In the genomic region with DNA sequence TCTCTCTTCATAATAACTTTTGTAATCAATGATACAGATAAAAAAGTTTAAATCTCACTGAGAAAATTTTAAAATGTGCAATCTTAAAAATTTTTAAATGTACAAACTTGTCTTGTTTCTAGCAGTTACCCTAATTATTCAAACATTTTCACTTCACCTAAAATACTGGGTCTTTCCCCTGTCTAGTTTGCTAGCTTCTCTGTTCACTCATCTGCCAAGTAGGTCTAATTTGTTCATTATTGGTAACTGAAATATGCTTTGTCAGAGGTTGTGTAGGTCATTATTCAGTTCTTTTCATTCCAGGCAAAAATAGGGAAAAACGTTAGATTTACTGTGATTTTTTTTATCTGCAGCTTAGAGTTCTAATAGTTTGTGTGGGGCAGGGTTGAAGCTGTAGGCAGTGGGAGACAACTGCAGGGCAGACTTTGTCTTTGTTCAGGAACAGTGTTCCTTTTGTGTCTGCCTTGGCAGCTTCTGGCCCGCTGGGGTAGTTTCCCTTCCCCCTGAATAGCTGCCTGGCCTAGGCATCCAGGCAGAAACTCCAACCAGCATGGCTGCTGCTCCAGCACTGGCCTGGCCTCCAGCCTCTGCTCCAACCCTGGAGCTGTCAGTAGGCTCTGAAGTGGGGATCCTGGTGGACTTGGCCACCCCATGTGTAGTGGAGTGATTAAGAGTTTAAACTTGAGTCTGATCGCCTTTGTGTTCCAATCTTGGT, we compare ENCODE assay signal across 11 cellular contexts. TPM values are rescaled to one million over a fixed set of nuclear protein-coding genes. Genes with fewer than 3 reads are reported as not detected.
DNase-seq lines count a peak whose midpoint lies in the region; TF ChIP-seq lines count a peak whose summit lies in the region.
"Had no signal": no experiment of that assay in that cellular context is flagged by ENCODE, and none has a peak within 500 bp of the region (broad histone marks: within the 10 kb centered on the region; RNA-seq: fewer than 3 reads in every experiment).

No MANE protein-coding gene starts in this region.

- peak overlapping the region; percentile 75 for H2AFZ ChIP-seq in neuronal stem cell (ENCODE audit: low read length)

- peak overlapping the region; percentile 9 for H3K4me3 Mint-ChIP-seq in Calu3 (ENCODE audit: low read depth, unreplicated experiment)
- no peak overlapping the region for H3K4me3 Mint-ChIP-seq in activated CD4-positive, alpha-beta T cell treated with anti-CD3 and anti-CD28 coated beads, Interleukin-2, amount 10 ng/mL, durations not matched to agents 24 days and 14 days

- no peak overlapping the region for H3K27ac Mint-ChIP-seq in Calu3 (ENCODE audit: unreplicated experiment)
- H3K27ac Mint-ChIP-seq in activated CD4-positive, alpha-beta T cell treated with anti-CD3 and anti-CD28 coated beads, Interleukin-2, amount 10 ng/mL, durations not matched to agents 24 days and 14 days = no peak overlapping the region

- no peaks in the 10 kb centered on the region for H3K36me3 ChIP-seq in neuronal stem cell (replicated peaks in 1 of 2; ENCODE audit: control insufficient read depth in 2 of 2, insufficient read depth in 2 of 2, low read length in 2 of 2)

- H3K23ac ChIP-seq in neuronal stem cell (ENCODE audit: low read depth, low read length, poor library complexity) = no peak overlapping the region

- no peak overlapping the region for H2BK120ac ChIP-seq in neuronal stem cell (ENCODE audit: low read depth, low read length)

- intact Hi-C loops in Calu3 (cut with micrococcal nuclease; ENCODE audit: unreplicated experiment) = no loop called here
- intact Hi-C loops in activated CD4-positive, alpha-beta T cell treated with anti-CD3 and anti-CD28 coated beads, Interleukin-2, amount 10 ng/mL, durations not matched to agents 24 days and 14 days (cut with micrococcal nuclease) = loop anchor here (5.0 kb wide), 1 partner anchor 50 kb away; no protein-coding TSS in a partner anchor

- no peaks in the 10 kb centered on the region for H3K27me3 ChIP-seq in neuronal stem cell (ENCODE audit: control insufficient read depth in 3 of 3, insufficient read depth in 3 of 3, low read depth in 1 of 3, low read length in 3 of 3)

- H4K91ac ChIP-seq in neuronal stem cell (ENCODE audit: low read depth, low read length, poor library complexity) = no peak overlapping the region

- no peak overlapping the region for H2BK5ac ChIP-seq in neuronal stem cell (ENCODE audit: low read length)

- H3K4me1 Mint-ChIP-seq in Calu3 (ENCODE audit: low read depth, unreplicated experiment) = peaks cover 43% of the 10 kb centered on the region
- peaks cover 24% of the 10 kb centered on the region for H3K4me1 Mint-ChIP-seq in activated CD4-positive, alpha-beta T cell treated with anti-CD3 and anti-CD28 coated beads, Interleukin-2, amount 10 ng/mL, durations not matched to agents 24 days and 14 days

- in situ Hi-C loops in GM13976 (cut with MboI; ENCODE audit: low sequenced_read_pairs, unreplicated experiment) = no loop called here

- no CpG with 5 or more reads among the region's 3 CpGs for WGBS in neuronal stem cell (ENCODE audit: extremely low coverage in 2 of 2, insufficient read length in 2 of 2, insufficient replicate concordance in 1 of 2), 2 donors

- H2AK5ac ChIP-seq in neuronal stem cell (ENCODE audit: low read depth, low read length) = no peak overlapping the region

- H2BK12ac ChIP-seq in neuronal stem cell (ENCODE audit: low read length) = no peak overlapping the region

- H3K9me3 ChIP-seq in neuronal stem cell (replicated peaks in 1 of 2; ENCODE audit: control insufficient read depth in 2 of 2, insufficient read depth in 1 of 2, low read depth in 1 of 2, low read length in 2 of 2) = no peaks in the 10 kb centered on the region

- H3K79me1 ChIP-seq in neuronal stem cell (ENCODE audit: low read depth, low read length) = peaks cover 2% of the 10 kb centered on the region

- TF ChIP-seq CTCF in Calu3 (IDR thresholded peaks at IDR 0.05; ENCODE audit: unreplicated experiment) (no peak), GM13976 (IDR thresholded peaks at IDR 0.05; ENCODE audit: borderline replicate concordance, control extremely low read depth, extremely low read depth, insufficient read depth, missing control alignments) (no peak)

- peak overlapping the region; percentile 91 for H3K27ac ChIP-seq in neuronal stem cell (replicated peaks; ENCODE audit: low read length)

- no peak overlapping the region for H2BK15ac ChIP-seq in neuronal stem cell (ENCODE audit: low read length)

- H3K18ac ChIP-seq in neuronal stem cell (ENCODE audit: low read length) = peak overlapping the region; percentile 41

- no peak overlapping the region for H3K4me2 ChIP-seq in neuronal stem cell (ENCODE audit: insufficient read depth, low read length, poor library complexity, severe bottlenecking)

- H3K36me3 Mint-ChIP-seq in Calu3 (ENCODE audit: insufficient read depth, unreplicated experiment) = peaks cover 6% of the 10 kb centered on the region
- peaks cover 2% of the 10 kb centered on the region for H3K36me3 Mint-ChIP-seq in activated CD4-positive, alpha-beta T cell treated with anti-CD3 and anti-CD28 coated beads, Interleukin-2, amount 10 ng/mL, durations not matched to agents 24 days and 14 days (ENCODE audit: low read depth)

- H3K9me3 Mint-ChIP-seq in Calu3 (ENCODE audit: low read depth, unreplicated experiment) = no peaks in the 10 kb centered on the region
- no peaks in the 10 kb centered on the region for H3K9me3 Mint-ChIP-seq in activated CD4-positive, alpha-beta T cell treated with anti-CD3 and anti-CD28 coated beads, Interleukin-2, amount 10 ng/mL, durations not matched to agents 24 days and 14 days

- BruUV-seq in Calu3 (replicated peaks; lab: Mats Ljungman, UMichigan) = no TSS peak

- no peak overlapping the region for H4K8ac ChIP-seq in neuronal stem cell (ENCODE audit: low read depth, low read length)

- DNase-seq in Calu3 (peak; percentile 25), RPMI7951 (ENCODE audit: low read depth) (peak; percentile 45), foreskin melanocyte (peak; percentile 80), neuronal stem cell (ENCODE audit: low spot score) (peak; percentile 54), GM13976 (ENCODE audit: low spot score) (no peak), NCI-H146 (lab: John Stamatoyannopoulos, UW) (no peak)
- no peak for DNase-seq in activated CD4-positive, alpha-beta T cell treated with anti-CD3 and anti-CD28 coated beads, Interleukin-2, amount 10 ng/mL, durations not matched to agents 24 days and 14 days
- DNase-seq in stimulated activated CD4-positive, alpha-beta T cell treated with anti-CD3 and anti-CD28 coated beads, Interleukin-1b, Interleukin-23, amount 100 ng/mL, for 48 hours = no peak
- DNase-seq: DMS153; NCI-H1436 treated with DMSO at 0.1 percent for 48 hours; stimulated activated CD8-positive, alpha-beta memory T cell treated with anti-CD3 and anti-CD28 coated beads, Interleukin-4, amount 100 ng/mL, for 48 hours had no signal

- H3K9ac ChIP-seq in neuronal stem cell (ENCODE audit: low read depth, low read length, poor library complexity) = no peak overlapping the region

- no peak overlapping the region for H3K14ac ChIP-seq in neuronal stem cell (ENCODE audit: low read length)

- no peaks in the 10 kb centered on the region for H3K27me3 Mint-ChIP-seq in Calu3 (ENCODE audit: unreplicated experiment)
- H3K27me3 Mint-ChIP-seq in activated CD4-positive, alpha-beta T cell treated with anti-CD3 and anti-CD28 coated beads, Interleukin-2, amount 10 ng/mL, durations not matched to agents 24 days and 14 days = no peaks in the 10 kb centered on the region

- H3K4ac ChIP-seq in neuronal stem cell (ENCODE audit: low read length) = no peak overlapping the region

- H3K4me1 ChIP-seq in neuronal stem cell (ENCODE audit: control insufficient read depth in 2 of 2, insufficient read depth in 1 of 2, low read depth in 1 of 2, low read length in 2 of 2) = peaks cover 18 to 20% of the 10 kb centered on the region in 2 donors

- CTCF ChIA-PET in Calu3 (lab: Charles Lee) = interaction anchor here (1.1 kb wide), 1 partner anchor 14 kb away, joined by 3 read pairs; no protein-coding TSS in a partner anchor

- H3K4me3 ChIP-seq in neuronal stem cell (ENCODE audit: low read length in 2 of 2) = peak overlapping the region in 1 of 2 donors; percentile 15

RNA-seq across cellular contexts. Expression of a gene that starts 48.5 kb away (rescaled TPM):
- total RNA-seq in Calu3 (2022) = 5.9 and 6.3 TPM in 2 replicates
- 3.4 and 3.8 TPM in 2 replicates for total RNA-seq in RPMI7951 (2014; rRNA removed; shearing (Covaris generic))
- polyA plus RNA-seq in neuronal stem cell (2013, experiment 1 of 2) = 10.6 TPM
- 9.7 TPM for polyA plus RNA-seq in neuronal stem cell (2013, experiment 2 of 2)
- 9.1 and 11.1 TPM in 2 replicates for total RNA-seq in activated CD4-positive, alpha-beta T cell treated with anti-CD3 and anti-CD28 coated beads, Interleukin-2, amount 10 ng/mL, durations not matched to agents 24 days and 14 days

Comparison
In these comparisons a context has a peak if more than half of its experiments do, and no peak if none do; other contexts are left out.
1. DNase-seq: peak in Calu3 (single experiment), RPMI7951 (single experiment), foreskin melanocyte (single experiment) and neuronal stem cell (single experiment); none in GM13976 (single experiment), activated CD4-positive, alpha-beta T cell treated with anti-CD3 and anti-CD28 coated beads, Interleukin-2, amount 10 ng/mL, durations not matched to agents 24 days and 14 days (single experiment), stimulated activated CD4-positive, alpha-beta T cell treated with anti-CD3 and anti-CD28 coated beads, Interleukin-1b, Interleukin-23, amount 100 ng/mL, for 48 hours (single experiment) and NCI-H146 (single experiment).